ENCODE assay signal across 7 cellular contexts in the genomic region with DNA sequence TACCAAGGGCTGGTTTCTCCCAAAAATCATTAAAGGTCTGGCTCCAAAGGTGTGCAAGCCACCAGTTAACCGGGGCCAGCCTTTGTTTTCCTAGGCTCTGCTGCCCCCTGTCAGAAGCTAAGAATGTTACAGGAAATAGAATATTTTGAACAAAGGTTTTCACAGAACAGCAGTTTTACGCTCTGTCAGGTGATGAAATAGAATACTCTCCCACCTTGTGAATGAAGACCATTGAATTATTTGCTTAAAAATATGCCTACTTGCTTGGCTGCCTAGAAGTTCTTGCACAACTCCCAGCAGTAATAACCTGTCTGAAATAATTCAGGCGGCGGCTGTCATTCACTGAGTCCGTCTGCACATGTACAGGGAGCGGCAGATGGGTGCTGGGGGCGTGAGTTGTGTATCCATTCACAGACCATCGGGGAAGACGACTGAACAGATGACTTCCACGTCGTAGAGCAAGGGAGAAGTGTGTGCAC. TPM values are rescaled to one million over a fixed set of nuclear protein-coding genes. Genes with fewer than 3 reads are reported as not detected.
DNase-seq lines count a peak whose midpoint lies in the region; ATAC-seq and TF ChIP-seq lines count a peak whose summit lies in the region.

No MANE protein-coding gene starts in this region.

- ATAC-seq in T-helper 17 cell (peak; percentile 71), GM21825 (IDR thresholded peaks at IDR 0.05; ENCODE audit: unreplicated experiment) (no peak)

- H3K27ac Mint-ChIP-seq in T-helper 17 cell: peak overlapping the region; percentile 59

- no peaks in the 10 kb centered on the region for H3K36me3 Mint-ChIP-seq in T-helper 17 cell (ENCODE audit: low read depth)

- WGBS in smooth muscle cell (ENCODE audit: low lambda C conversion rate): 58% methylated on average over 11 of the region's 11 CpGs

- no peak overlapping the region for H3K4me2 ChIP-seq in smooth muscle cell

- no peaks in the 10 kb centered on the region for H3K4me1 ChIP-seq in smooth muscle cell (ENCODE audit: low read depth)

- no peak overlapping the region for H2AFZ ChIP-seq in smooth muscle cell (ENCODE audit: low read depth)

- no peaks in the 10 kb centered on the region for H3F3A ChIP-seq in smooth muscle cell (ENCODE audit: low read depth)

- peak; percentile 77 for TF ChIP-seq CTCF in GM13977 (IDR thresholded peaks at IDR 0.05; ENCODE audit: extremely low read depth, insufficient read depth, missing control alignments)
- peak; percentile 95 for TF ChIP-seq CTCF in smooth muscle cell (IDR thresholded peaks at IDR 0.05; ENCODE audit: borderline replicate concordance, insufficient read depth, poor library complexity, severe bottlenecking)

- H3K9me3 ChIP-seq in T-helper 17 cell (ENCODE audit: control insufficient read depth, low read length, poor library complexity, severe bottlenecking): no peaks in the 10 kb centered on the region
- H3K9me3 ChIP-seq in smooth muscle cell (replicated peaks; ENCODE audit: low read depth): no peaks in the 10 kb centered on the region

- no peaks in the 10 kb centered on the region for H3K36me3 ChIP-seq in smooth muscle cell (ENCODE audit: low read depth)

- peak; percentile 72 for DNase-seq in GM13977 (ENCODE audit: low spot score)
- peak; percentile 57 for DNase-seq in NCI-H1105 (lab: John Stamatoyannopoulos, UW)
- DNase-seq in T-helper 17 cell: peak; percentile 27 to 49 (median 38)
- peak in 43 of 58 donors; percentile 3 to 60 (median 11) for DNase-seq in anterior cingulate cortex (lab: John Stamatoyannopoulos, UW)
- DNase-seq in hippocampal formation (lab: John Stamatoyannopoulos, UW): peak; percentile 30 to 71
- DNase-seq in smooth muscle cell (lab: John Stamatoyannopoulos, UW; ENCODE audit: unreplicated experiment): no peak

- no peak overlapping the region for H3K27ac ChIP-seq in smooth muscle cell (ENCODE audit: low read depth)

- no peaks in the 10 kb centered on the region for H4K20me1 ChIP-seq in smooth muscle cell (ENCODE audit: low read depth)

- no peaks in the 10 kb centered on the region for H3K79me2 ChIP-seq in smooth muscle cell (ENCODE audit: low read depth)

- no peak overlapping the region for H3K9ac ChIP-seq in smooth muscle cell (ENCODE audit: low read depth)

- peaks cover 6% of the 10 kb centered on the region for H3K4me1 Mint-ChIP-seq in T-helper 17 cell

- H3K4me3 ChIP-seq in smooth muscle cell: no peak overlapping the region

- H3K27me3 ChIP-seq in smooth muscle cell (ENCODE audit: low read depth): no peaks in the 10 kb centered on the region

- in situ Hi-C loops in GM13977 (cut with MboI; ENCODE audit: low pct_unique_long_range_greater_than_20kb, low sequenced_read_pairs, unreplicated experiment): no loop called here

- peaks cover 5% of the 10 kb centered on the region for H3K27me3 Mint-ChIP-seq in T-helper 17 cell

- no peak overlapping the region for H3K4me3 Mint-ChIP-seq in T-helper 17 cell

RNA-seq across cellular contexts. Expression of a gene that starts 56.3 kb away (rescaled TPM):
- 100 to 1,000 TPM; 454 to 510 TPM for total RNA-seq in T-helper 17 cell
- 729 and 781 TPM in 2 replicates for total RNA-seq in smooth muscle cell
- 192 and 193 TPM in 2 replicates for polyA plus RNA-seq in smooth muscle cell
